ENCODE assay signal across 2 cellular contexts in the genomic region with DNA sequence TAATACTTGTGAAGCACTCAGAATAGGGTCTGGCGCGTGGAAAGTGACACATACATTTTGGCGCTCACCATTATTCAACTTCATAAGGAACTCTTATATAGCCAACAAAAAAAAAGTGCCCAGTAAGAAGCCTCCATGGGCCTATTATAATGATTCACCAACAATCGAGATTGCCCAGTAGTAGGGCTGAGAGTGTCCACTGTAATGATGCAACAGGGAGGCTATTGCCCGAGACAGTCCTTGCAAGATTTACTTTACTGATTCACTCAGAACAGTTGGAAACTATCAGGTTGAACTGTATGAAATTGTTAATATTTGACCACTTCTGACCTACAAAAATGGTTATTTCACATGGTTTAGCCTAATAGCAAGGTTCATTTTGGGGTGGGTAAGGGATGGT.
TF ChIP-seq lines count a peak whose summit lies in the region.

No MANE protein-coding gene starts in this region.

TF ChIP-seq in IMR-90, 13 proteins besides CTCF, POLR2A, EP300 and RAD21 (continued from another document):
- TF ChIP-seq BHLHE40 (IDR thresholded peaks at IDR 0.05; ENCODE audit: low read depth, low read length), result no peak

TF ChIP-seq in WTC11, 78 proteins besides CTCF, POLR2A, EP300 and RAD21 (continued from another document):
- TF ChIP-seq TCF7 (CRISPR knock-in tag; IDR thresholded peaks at IDR 0.05; ENCODE audit: low read depth) (no peak), ESRRA (CRISPR knock-in tag; IDR thresholded peaks at IDR 0.05; ENCODE audit: borderline replicate concordance) (no peak)
- TF ChIP-seq, protein P1, sequence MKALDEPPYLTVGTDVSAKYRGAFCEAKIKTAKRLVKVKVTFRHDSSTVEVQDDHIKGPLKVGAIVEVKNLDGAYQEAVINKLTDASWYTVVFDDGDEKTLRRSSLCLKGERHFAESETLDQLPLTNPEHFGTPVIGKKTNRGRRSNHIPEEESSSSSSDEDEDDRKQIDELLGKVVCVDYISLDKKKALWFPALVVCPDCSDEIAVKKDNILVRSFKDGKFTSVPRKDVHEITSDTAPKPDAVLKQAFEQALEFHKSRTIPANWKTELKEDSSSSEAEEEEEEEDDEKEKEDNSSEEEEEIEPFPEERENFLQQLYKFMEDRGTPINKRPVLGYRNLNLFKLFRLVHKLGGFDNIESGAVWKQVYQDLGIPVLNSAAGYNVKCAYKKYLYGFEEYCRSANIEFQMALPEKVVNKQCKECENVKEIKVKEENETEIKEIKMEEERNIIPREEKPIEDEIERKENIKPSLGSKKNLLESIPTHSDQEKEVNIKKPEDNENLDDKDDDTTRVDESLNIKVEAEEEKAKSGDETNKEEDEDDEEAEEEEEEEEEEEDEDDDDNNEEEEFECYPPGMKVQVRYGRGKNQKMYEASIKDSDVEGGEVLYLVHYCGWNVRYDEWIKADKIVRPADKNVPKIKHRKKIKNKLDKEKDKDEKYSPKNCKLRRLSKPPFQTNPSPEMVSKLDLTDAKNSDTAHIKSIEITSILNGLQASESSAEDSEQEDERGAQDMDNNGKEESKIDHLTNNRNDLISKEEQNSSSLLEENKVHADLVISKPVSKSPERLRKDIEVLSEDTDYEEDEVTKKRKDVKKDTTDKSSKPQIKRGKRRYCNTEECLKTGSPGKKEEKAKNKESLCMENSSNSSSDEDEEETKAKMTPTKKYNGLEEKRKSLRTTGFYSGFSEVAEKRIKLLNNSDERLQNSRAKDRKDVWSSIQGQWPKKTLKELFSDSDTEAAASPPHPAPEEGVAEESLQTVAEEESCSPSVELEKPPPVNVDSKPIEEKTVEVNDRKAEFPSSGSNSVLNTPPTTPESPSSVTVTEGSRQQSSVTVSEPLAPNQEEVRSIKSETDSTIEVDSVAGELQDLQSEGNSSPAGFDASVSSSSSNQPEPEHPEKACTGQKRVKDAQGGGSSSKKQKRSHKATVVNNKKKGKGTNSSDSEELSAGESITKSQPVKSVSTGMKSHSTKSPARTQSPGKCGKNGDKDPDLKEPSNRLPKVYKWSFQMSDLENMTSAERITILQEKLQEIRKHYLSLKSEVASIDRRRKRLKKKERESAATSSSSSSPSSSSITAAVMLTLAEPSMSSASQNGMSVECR (CRISPR knock-in tag; IDR thresholded peaks at IDR 0.05; ENCODE audit: borderline replicate concordance), result no peak
